In the genomic region with DNA sequence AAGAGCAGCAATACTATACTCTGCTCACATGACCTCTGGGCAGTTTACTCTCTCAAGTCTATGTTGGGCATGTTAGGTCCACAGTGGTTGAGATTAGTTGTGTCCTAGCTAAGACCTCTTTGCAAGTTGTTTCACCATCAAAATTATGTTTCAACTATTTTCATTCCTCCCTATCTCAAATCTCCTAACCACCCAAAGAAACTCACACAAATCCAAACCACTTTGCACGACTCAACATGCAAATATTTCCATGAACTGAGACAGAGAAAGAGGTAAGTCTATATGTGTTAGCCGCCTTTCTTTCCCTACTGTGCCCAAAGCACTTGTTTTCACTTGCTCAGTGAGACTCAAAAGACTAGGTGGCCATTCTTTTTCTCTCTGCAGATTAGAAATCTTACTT, we compare ENCODE assay signal across 16 cellular contexts.
"Had no signal": no experiment of that assay in that cellular context is flagged by ENCODE, and none has a peak within 500 bp of the region (broad histone marks: within the 10 kb centered on the region; RNA-seq: fewer than 3 reads in every experiment).

No MANE protein-coding gene starts in this region.

- H3K9me3 Mint-ChIP-seq: immature natural killer cell had no signal

- H3K27ac Mint-ChIP-seq: immature natural killer cell; naive thymus-derived CD4-positive, alpha-beta T cell; nephron progenitor cell had no signal

- H3K4me3 ChIP-seq: gastroesophageal sphincter, skin epidermis had no signal

- FAIRE-seq: endometrium had no signal

- H3K27me3 ChIP-seq: gastroesophageal sphincter, neutrophil had no signal

- H3K27ac ChIP-seq: gastroesophageal sphincter, neutrophil, skin epidermis had no signal

- H3K36me3 ChIP-seq: gastroesophageal sphincter, neutrophil had no signal

- H3K4me1 Mint-ChIP-seq: immature natural killer cell; naive thymus-derived CD4-positive, alpha-beta T cell had no signal

- DNase-seq: effector memory CD4-positive, alpha-beta T cell; foreskin fibroblast; immature natural killer cell; naive thymus-derived CD4-positive, alpha-beta T cell; nephron progenitor cell; posterior cingulate gyrus; stimulated activated CD4-positive, alpha-beta T cell treated with anti-CD3 and anti-CD28 coated beads, Interleukin-2, amount 100 ng/mL, for 24 hours; stimulated activated CD4-positive, alpha-beta T cell treated with anti-CD3 and anti-CD28 coated beads, Interleukin-4, amount 100 ng/mL, for 4 hours; stimulated activated naive CD4-positive, alpha-beta T cell; trophoblast cell had no signal

- ATAC-seq: esophagus mucosa; gastroesophageal sphincter; naive thymus-derived CD4-positive, alpha-beta T cell; sciatic nerve had no signal

- H3K9me3 ChIP-seq: gastroesophageal sphincter, neutrophil had no signal

- H3K4me3 Mint-ChIP-seq: immature natural killer cell; naive thymus-derived CD4-positive, alpha-beta T cell; nephron progenitor cell had no signal
